In the genomic region with DNA sequence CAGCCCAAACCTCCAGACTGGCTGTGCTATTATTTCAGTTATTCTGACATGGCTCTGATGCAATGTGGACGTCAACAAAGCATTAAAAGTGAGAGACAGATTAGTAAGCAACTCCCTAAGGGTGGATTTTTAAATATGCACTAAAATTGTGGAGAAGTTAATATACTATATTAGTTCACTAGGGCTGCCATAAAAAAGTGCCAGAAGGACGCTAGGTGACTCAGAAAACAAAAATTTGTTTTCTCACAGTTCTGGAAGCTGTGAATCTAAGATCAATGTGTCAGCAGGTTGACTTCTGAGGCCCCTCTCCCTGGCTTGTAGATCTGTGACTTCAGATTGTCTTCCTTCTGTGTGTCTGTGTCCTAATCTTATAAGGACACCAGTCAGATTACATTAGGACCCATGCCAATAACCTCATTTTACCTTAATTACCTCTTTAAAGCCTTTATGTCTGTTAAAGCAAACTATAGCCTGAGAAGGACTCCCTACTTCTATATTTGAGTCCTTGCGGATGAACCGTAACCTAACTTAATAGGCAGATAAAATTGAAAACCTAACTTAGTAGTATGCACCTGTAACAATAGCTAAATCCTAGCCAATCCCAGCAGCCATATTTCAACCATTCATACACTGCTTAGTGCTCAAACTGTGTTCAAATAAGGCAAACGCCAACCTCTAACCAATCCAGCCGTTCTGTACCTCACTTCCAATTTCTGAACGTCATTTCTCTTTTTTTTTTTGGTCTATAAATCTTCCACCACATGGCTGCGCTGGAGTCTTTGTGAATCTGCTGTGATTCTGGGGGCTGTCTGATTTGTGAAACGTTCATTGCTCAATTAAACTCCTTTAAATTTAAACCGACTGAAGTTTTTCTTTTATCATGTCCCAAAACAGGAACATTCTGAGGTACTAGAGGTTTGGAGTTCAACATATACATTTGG, we compare ENCODE assay signal across 9 cellular contexts.
A peak's percentile ranks its signal among the peaks of the same experiment; 100 is the strongest.
DNase-seq lines count a peak whose midpoint lies in the region; ATAC-seq, FAIRE-seq and TF ChIP-seq lines count a peak whose summit lies in the region.
"Had no signal": no experiment of that assay in that cellular context is flagged by ENCODE, and none has a peak within 500 bp of the region (broad histone marks: within the 10 kb centered on the region; RNA-seq: fewer than 3 reads in every experiment).

No MANE protein-coding gene starts in this region.

- ATAC-seq in HG02981 (IDR thresholded peaks at IDR 0.05; ENCODE audit: unreplicated experiment) (peak; percentile 12), T-helper 17 cell (peak; percentile 14)

- no peak overlapping the region for H3K27ac Mint-ChIP-seq in T-helper 17 cell
- H3K27ac Mint-ChIP-seq in activated T-helper 1 cell treated with anti-CD3 and anti-CD28 coated beads, Interleukin-12 subunit alpha, Interleukin-12 subunit beta, Interleukin-2, Interleukin-4 antibody, amounts not matched to agents 30 ng/mL and 10 ng/mL and 1 ng/mL, durations not matched to agents 14 hours and 24 hours and 36 hours = no peak overlapping the region

- H3K4me1 ChIP-seq in neutrophil (ENCODE audit: control insufficient read depth in 1 of 2, insufficient read depth in 1 of 2, low read depth in 1 of 2, low read length in 1 of 2) (peaks cover 16 to 29% of the 10 kb centered on the region in 2 experiments), kidney (ENCODE audit: control insufficient read depth in 1 of 2, insufficient read depth in 1 of 2, low read depth in 1 of 2, low read length in 2 of 2) (no peaks in the 10 kb centered on the region)

- H3K27me3 Mint-ChIP-seq in T-helper 17 cell = peaks cover 40% of the 10 kb centered on the region
- peaks cover 30% of the 10 kb centered on the region for H3K27me3 Mint-ChIP-seq in activated T-helper 1 cell treated with anti-CD3 and anti-CD28 coated beads, Interleukin-12 subunit alpha, Interleukin-12 subunit beta, Interleukin-2, Interleukin-4 antibody, amounts not matched to agents 30 ng/mL and 10 ng/mL and 1 ng/mL, durations not matched to agents 14 hours and 24 hours and 36 hours (ENCODE audit: insufficient read depth)

- DNase-seq in NCI-H1092 treated with DMSO at 0.1 percent for 48 hours (lab: John Stamatoyannopoulos, UW) (peak; percentile 59), NCI-H1092 (lab: John Stamatoyannopoulos, UW) (no peak), T-helper 17 cell (no peak), amniotic stem cell (lab: John Stamatoyannopoulos, UW) (no peak), kidney (no peak)
- DNase-seq in activated T-helper 1 cell treated with anti-CD3 and anti-CD28 coated beads, Interleukin-12 subunit alpha, Interleukin-12 subunit beta, Interleukin-2, Interleukin-4 antibody, amounts not matched to agents 30 ng/mL and 10 ng/mL and 1 ng/mL, durations not matched to agents 14 hours and 24 hours and 36 hours (ENCODE audit: low spot score) = no peak

- H3K9ac ChIP-seq in kidney (ENCODE audit: low read length in 2 of 2) = no peak overlapping the region

- no peaks in the 10 kb centered on the region for H3K9me3 Mint-ChIP-seq in activated T-helper 1 cell treated with anti-CD3 and anti-CD28 coated beads, Interleukin-12 subunit alpha, Interleukin-12 subunit beta, Interleukin-2, Interleukin-4 antibody, amounts not matched to agents 30 ng/mL and 10 ng/mL and 1 ng/mL, durations not matched to agents 14 hours and 24 hours and 36 hours

- TF ChIP-seq CTCF in neutrophil (IDR thresholded peaks at IDR 0.05) (no peak), kidney (IDR thresholded peaks at IDR 0.05; ENCODE audit: borderline replicate concordance, extremely low read depth, insufficient read depth) (no peak)

- H3K4me3 ChIP-seq in neutrophil (ENCODE audit: low read depth in 1 of 2, low read length in 1 of 2) = no peak overlapping the region
- H3K4me3 ChIP-seq in kidney (ENCODE audit: low read length in 2 of 2) = no peak overlapping the region

- H3K27ac ChIP-seq in neutrophil (peak overlapping the region; percentile 47), kidney (ENCODE audit: low read depth in 2 of 2, low read length in 2 of 2) (no peak overlapping the region)

- H3K36me3 Mint-ChIP-seq in T-helper 17 cell (ENCODE audit: low read depth) = no peaks in the 10 kb centered on the region
- H3K36me3 Mint-ChIP-seq in activated T-helper 1 cell treated with anti-CD3 and anti-CD28 coated beads, Interleukin-12 subunit alpha, Interleukin-12 subunit beta, Interleukin-2, Interleukin-4 antibody, amounts not matched to agents 30 ng/mL and 10 ng/mL and 1 ng/mL, durations not matched to agents 14 hours and 24 hours and 36 hours (ENCODE audit: low read depth) = peaks cover 1% of the 10 kb centered on the region

- H3K27me3 ChIP-seq in neutrophil = no peaks in the 10 kb centered on the region

- no peaks in the 10 kb centered on the region for H3K36me3 ChIP-seq in neutrophil
- H3K36me3 ChIP-seq in kidney (ENCODE audit: control insufficient read depth in 1 of 2, insufficient read depth in 2 of 2, low read length in 2 of 2) = no peaks in the 10 kb centered on the region

- no peak overlapping the region for H3K4me3 Mint-ChIP-seq in T-helper 17 cell
- no peak overlapping the region for H3K4me3 Mint-ChIP-seq in activated T-helper 1 cell treated with anti-CD3 and anti-CD28 coated beads, Interleukin-12 subunit alpha, Interleukin-12 subunit beta, Interleukin-2, Interleukin-4 antibody, amounts not matched to agents 30 ng/mL and 10 ng/mL and 1 ng/mL, durations not matched to agents 14 hours and 24 hours and 36 hours

- H3K4me1 Mint-ChIP-seq in T-helper 17 cell = peaks cover 21% of the 10 kb centered on the region
- H3K4me1 Mint-ChIP-seq in activated T-helper 1 cell treated with anti-CD3 and anti-CD28 coated beads, Interleukin-12 subunit alpha, Interleukin-12 subunit beta, Interleukin-2, Interleukin-4 antibody, amounts not matched to agents 30 ng/mL and 10 ng/mL and 1 ng/mL, durations not matched to agents 14 hours and 24 hours and 36 hours (ENCODE audit: low read depth) = peaks cover 51% of the 10 kb centered on the region

- H3K9me3 ChIP-seq in T-helper 17 cell (ENCODE audit: control insufficient read depth, low read length, poor library complexity, severe bottlenecking) = no peaks in the 10 kb centered on the region
- H3K9me3 ChIP-seq in neutrophil = no peaks in the 10 kb centered on the region
- H3K9me3 ChIP-seq in kidney (ENCODE audit: control insufficient read depth in 1 of 2, low read length in 2 of 2) = no peaks in the 10 kb centered on the region

- FAIRE-seq in kidney (lab: Jason Lieb, UNC) = no peak
- FAIRE-seq: A204.1 had no signal

- intact Hi-C loops in activated T-helper 1 cell treated with anti-CD3 and anti-CD28 coated beads, Interleukin-12 subunit alpha, Interleukin-12 subunit beta, Interleukin-2, Interleukin-4 antibody, amounts not matched to agents 30 ng/mL and 10 ng/mL and 1 ng/mL, durations not matched to agents 14 hours and 24 hours and 36 hours (cut with micrococcal nuclease) = loop anchor here (1.0 to 2.0 kb wide), 6 partner anchors 12 to 140 kb away; no protein-coding TSS in a partner anchor
- intact Hi-C loops in kidney (cut with DNase I) = no loop called here
